In genomic region chr6:13485923-13486557, GRCh38 we compare ENCODE assay signal across 8 cellular contexts. TPM values are rescaled to one million over a fixed set of nuclear protein-coding genes. Genes with fewer than 3 reads are reported as not detected.
DNase-seq lines count a peak whose midpoint lies in the region; ATAC-seq and TF ChIP-seq lines count a peak whose summit lies in the region.

No MANE protein-coding gene starts in this region.

- H3K9me3 Mint-ChIP-seq in activated CD4-positive, alpha-beta memory T cell treated with anti-CD3 and anti-CD28 coated beads, Interleukin-2, amount 10 ng/mL, durations not matched to agents 7 days and 5 days, result no peaks in the 10 kb centered on the region

- no peak for TF ChIP-seq EP300 in esophagus muscularis mucosa (IDR thresholded peaks at IDR 0.05)

- WGBS in esophagus muscularis mucosa, result 0% methylated on average over 30 of the region's 38 CpGs
- 2% methylated on average over 35 to 38 of the region's 38 CpGs for WGBS in thyroid gland, 2 donors

- peaks cover 28 to 38% (median 35%) of the 10 kb centered on the region in 4 donors for H3K4me1 ChIP-seq in esophagus muscularis mucosa
- H3K4me1 ChIP-seq in thyroid gland, result peaks cover 8 to 18% of the 10 kb centered on the region in 2 donors

- peaks cover 24% of the 10 kb centered on the region for H3K27me3 Mint-ChIP-seq in activated CD4-positive, alpha-beta memory T cell treated with anti-CD3 and anti-CD28 coated beads, Interleukin-2, amount 10 ng/mL, durations not matched to agents 7 days and 5 days

- TF ChIP-seq POLR2A in esophagus muscularis mucosa (IDR thresholded peaks at IDR 0.05; ENCODE audit: low read depth) (no peak), thyroid gland (IDR thresholded peaks at IDR 0.05) (no peak)

- TF ChIP-seq CTCF in esophagus muscularis mucosa (IDR thresholded peaks at IDR 0.05), result no peak
- no peak for TF ChIP-seq CTCF in thyroid gland (IDR thresholded peaks at IDR 0.05)

- no peak overlapping the region for H3K27ac Mint-ChIP-seq in activated CD4-positive, alpha-beta memory T cell treated with anti-CD3 and anti-CD28 coated beads, Interleukin-2, amount 10 ng/mL, durations not matched to agents 7 days and 5 days

- H3K4me1 Mint-ChIP-seq in activated CD4-positive, alpha-beta memory T cell treated with anti-CD3 and anti-CD28 coated beads, Interleukin-2, amount 10 ng/mL, durations not matched to agents 7 days and 5 days, result peaks cover 43% of the 10 kb centered on the region

- peaks cover 0 to 5% (median 0%) of the 10 kb centered on the region in 4 donors for H3K9me3 ChIP-seq in esophagus muscularis mucosa
- no peaks in the 10 kb centered on the region for H3K9me3 ChIP-seq in thyroid gland

- intact Hi-C loops in esophagus muscularis mucosa (cut with DNase I), result loop anchor here (5.0 kb wide), 1 partner anchor 149 kb away; no protein-coding TSS in a partner anchor
- intact Hi-C loops in thyroid gland (cut with DNase I), result no loop called here

- POLR2A ChIA-PET in activated CD4-positive, alpha-beta memory T cell treated with anti-CD3 and anti-CD28 coated beads, Interleukin-2, amount 10 ng/mL, durations not matched to agents 7 days and 5 days (lab: Charles Lee), result interaction anchor here (0.6 to 3.0 kb wide), 8 partner anchors 29 to 158 kb away, joined by 3 to 18 read pairs (median 6); partner anchors contain the start of genes NOL7, SIRT5 and TBC1D7

- H3K27ac ChIP-seq in esophagus muscularis mucosa (replicated peaks in 1 of 4) (peak overlapping the region; percentile 89 to 96 (median 94)), thyroid gland (peak overlapping the region in 2 of 3 donors; percentile 83)

- H3K36me3 Mint-ChIP-seq in activated CD4-positive, alpha-beta memory T cell treated with anti-CD3 and anti-CD28 coated beads, Interleukin-2, amount 10 ng/mL, durations not matched to agents 7 days and 5 days (ENCODE audit: low read depth), result no peaks in the 10 kb centered on the region

- DNase-seq in activated gamma-delta T cell treated with Interleukin-2 at 50 U/mL for 16 hours (peak; percentile 12), activated gamma-delta T cell (lab: John Stamatoyannopoulos, UW) (no peak), NCI-H2171 treated with DMSO at 0.1 percent for 48 hours (lab: John Stamatoyannopoulos, UW) (peak; percentile 81), esophagus muscularis mucosa (ENCODE audit: extremely low spot score) (no peak), myocyte (ENCODE audit: low read depth) (peak; percentile 34), thyroid gland (peak; percentile 33 to 41)
- DNase-seq in activated CD4-positive, alpha-beta memory T cell treated with anti-CD3 and anti-CD28 coated beads, Interleukin-2, amount 10 ng/mL, durations not matched to agents 7 days and 5 days, result no peak

- CTCF ChIA-PET in activated CD4-positive, alpha-beta memory T cell treated with anti-CD3 and anti-CD28 coated beads, Interleukin-2, amount 10 ng/mL, durations not matched to agents 7 days and 5 days (lab: Charles Lee), result interaction anchor here (1.2 to 2.6 kb wide), 4 partner anchors 89 to 158 kb away, joined by 3 to 13 read pairs (median 5); partner anchors contain the start of genes SIRT5 and TBC1D7

- H3K4me3 ChIP-seq in esophagus muscularis mucosa, result peak overlapping the region; percentile 72 to 93 (median 88)
- H3K4me3 ChIP-seq in thyroid gland (replicated peaks in 1 of 3), result peak overlapping the region in 2 of 3 donors; percentile 14 to 69

- ATAC-seq in HG02610 (IDR thresholded peaks at IDR 0.05; ENCODE audit: unreplicated experiment), result no peak

- H3K27me3 ChIP-seq in esophagus muscularis mucosa (no peaks in the 10 kb centered on the region), thyroid gland (no peaks in the 10 kb centered on the region)

- peak overlapping the region; percentile 79 for H3K4me3 Mint-ChIP-seq in activated CD4-positive, alpha-beta memory T cell treated with anti-CD3 and anti-CD28 coated beads, Interleukin-2, amount 10 ng/mL, durations not matched to agents 7 days and 5 days

- H3K36me3 ChIP-seq in esophagus muscularis mucosa, result peaks cover 0 to 4% (median 0%) of the 10 kb centered on the region in 4 donors
- no peaks in the 10 kb centered on the region for H3K36me3 ChIP-seq in thyroid gland

RNA-seq across cellular contexts. Expression of gene GFOD1, which starts 1.4 kb away (rescaled TPM):
- total RNA-seq in activated CD4-positive, alpha-beta memory T cell treated with anti-CD3 and anti-CD28 coated beads, Interleukin-2, amount 10 ng/mL, durations not matched to agents 7 days and 5 days, result 1 to 10 TPM; 3.0 TPM
- 10 to 100 TPM; 21.7 to 34.5 (median 25.8) TPM for total RNA-seq in esophagus muscularis mucosa
- 2.3 and 2.8 TPM in 2 replicates for total RNA-seq in myocyte
- 1.7 TPM for polyA plus RNA-seq in myocyte (2012)
- 10 to 100 TPM in 1 of 4 donors, 1 to 10 TPM in 3; 4.2 to 18.4 (median 8.5) TPM for total RNA-seq in thyroid gland

Comparison
In these comparisons a context has a peak if more than half of its experiments do, and no peak if none do; other contexts are left out.
1. DNase-seq: peak in activated gamma-delta T cell treated with Interleukin-2 at 50 U/mL for 16 hours (single experiment), NCI-H2171 treated with DMSO at 0.1 percent for 48 hours (single experiment), myocyte (single experiment) and thyroid gland (2 of 2); none in activated gamma-delta T cell (single experiment), activated CD4-positive, alpha-beta memory T cell treated with anti-CD3 and anti-CD28 coated beads, Interleukin-2, amount 10 ng/mL, durations not matched to agents 7 days and 5 days (single experiment) and esophagus muscularis mucosa (single experiment).